20 cellular contexts compared by ENCODE assay signal in the genomic region with DNA sequence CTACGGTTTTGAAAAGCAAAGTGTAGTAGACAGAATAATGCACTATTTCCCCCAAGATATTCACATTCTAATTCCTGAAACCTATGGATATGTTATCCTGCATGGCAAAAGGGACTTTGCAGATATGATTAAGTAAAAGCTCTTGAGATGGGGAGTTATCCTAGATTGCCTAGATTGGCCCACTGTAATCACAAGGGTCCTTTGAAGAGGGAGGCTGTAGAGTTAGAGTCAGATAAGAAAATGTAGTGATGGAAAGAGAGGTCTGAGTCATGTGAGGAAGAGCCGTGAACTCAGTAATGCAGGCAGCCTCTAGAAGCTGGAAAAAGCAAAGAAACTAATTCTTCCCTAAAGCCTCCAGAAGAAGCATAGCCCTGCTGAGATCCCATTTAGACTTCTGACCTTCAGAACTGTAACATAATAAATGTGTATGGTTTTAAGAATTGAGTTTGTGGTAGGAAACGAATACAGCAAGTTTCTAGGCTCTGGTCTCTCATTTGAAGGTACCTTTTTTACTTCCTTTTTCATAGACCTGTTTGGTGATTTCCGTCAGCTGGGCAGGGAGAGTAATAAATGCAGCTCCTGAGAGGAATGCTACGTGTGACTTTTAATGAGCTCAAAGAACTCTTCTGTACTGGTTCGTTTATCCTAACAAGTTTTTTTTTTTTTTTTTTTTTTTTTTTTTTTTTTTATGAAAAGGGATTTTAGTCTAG. TPM values are rescaled to one million over a fixed set of nuclear protein-coding genes. Genes with fewer than 3 reads are reported as not detected.
DNase-seq lines count a peak whose midpoint lies in the region; ATAC-seq and TF ChIP-seq lines count a peak whose summit lies in the region.
"Had no signal": no experiment of that assay in that cellular context is flagged by ENCODE, and none has a peak within 500 bp of the region (broad histone marks: within the 10 kb centered on the region; RNA-seq: fewer than 3 reads in every experiment).

No MANE protein-coding gene starts in this region.

- no peaks in the 10 kb centered on the region for H3K9me3 Mint-ChIP-seq in stimulated activated effector memory CD8-positive, alpha-beta T cell treated with anti-CD3 and anti-CD28 coated beads, Interleukin-12 subunit alpha, Interleukin-12 subunit beta, amount 100 ng/mL, for 72 hours
- H3K9me3 Mint-ChIP-seq in CD8-positive, alpha-beta memory T cell, result peaks cover 0 to 2% (median 0%) of the 10 kb centered on the region in 5 donors

- 49% methylated on average over 6 of the region's 6 CpGs for WGBS in esophagus muscularis mucosa

- TF ChIP-seq EP300 in esophagus muscularis mucosa (IDR thresholded peaks at IDR 0.05), result no peak

- intact Hi-C loops in esophagus muscularis mucosa (cut with DNase I), result no loop called here

- CTCF ChIA-PET in CD8-positive, alpha-beta memory T cell (lab: Charles Lee), result no interaction called here

- H3K4me3 ChIP-seq in CD8-positive, alpha-beta memory T cell (ENCODE audit: low read length), result no peak overlapping the region
- no peak overlapping the region for H3K4me3 ChIP-seq in esophagus muscularis mucosa
- H3K4me3 ChIP-seq: HAP-1, right lobe of liver had no signal

- DNase-seq in left kidney (ENCODE audit: low read depth, low spot score), result peak; percentile 7
- no peak for DNase-seq in stimulated activated effector memory CD8-positive, alpha-beta T cell treated with anti-CD3 and anti-CD28 coated beads, Interleukin-12 subunit alpha, Interleukin-12 subunit beta, amount 100 ng/mL, for 72 hours (ENCODE audit: low spot score in 2 of 2)
- no peak for DNase-seq in NCI-H774 (lab: John Stamatoyannopoulos, UW)
- no peak for DNase-seq in CD8-positive, alpha-beta memory T cell
- DNase-seq in esophagus muscularis mucosa (ENCODE audit: extremely low spot score), result no peak
- DNase-seq: activated CD4-positive, alpha-beta T cell treated with anti-CD3 and anti-CD28 coated beads for 1 hour; activated gamma-delta T cell; aorta; cerebellar nuclear complex; NCI-H1694; NCI-H446 treated with DMSO at 0.1 percent for 48 hours; occipital lobe; right lobe of liver; stimulated activated CD4-positive, alpha-beta T cell treated with anti-CD3 and anti-CD28 coated beads, Interleukin-1b, Interleukin-23, amount 100 ng/mL, for 48 hours had no signal

- H3K9me3 ChIP-seq in CD8-positive, alpha-beta memory T cell (ENCODE audit: low read length), result no peaks in the 10 kb centered on the region
- no peaks in the 10 kb centered on the region for H3K9me3 ChIP-seq in esophagus muscularis mucosa
- H3K9me3 ChIP-seq: HAP-1, right lobe of liver had no signal

- no peaks in the 10 kb centered on the region for H3K4me1 ChIP-seq in CD8-positive, alpha-beta memory T cell (ENCODE audit: insufficient read depth, low read length)
- H3K4me1 ChIP-seq in esophagus muscularis mucosa, result no peaks in the 10 kb centered on the region
- H3K4me1 ChIP-seq: HAP-1, right lobe of liver had no signal

- H3K27me3 ChIP-seq in CD8-positive, alpha-beta memory T cell (ENCODE audit: insufficient read depth, low read length, poor library complexity, severe bottlenecking), result no peaks in the 10 kb centered on the region
- peaks cover 0 to 9% (median 0%) of the 10 kb centered on the region in 4 donors for H3K27me3 ChIP-seq in esophagus muscularis mucosa
- H3K27me3 ChIP-seq: right lobe of liver had no signal

- no peak for TF ChIP-seq POLR2A in esophagus muscularis mucosa (IDR thresholded peaks at IDR 0.05; ENCODE audit: low read depth)

- no peak overlapping the region for H3K4me3 Mint-ChIP-seq in stimulated activated effector memory CD8-positive, alpha-beta T cell treated with anti-CD3 and anti-CD28 coated beads, Interleukin-12 subunit alpha, Interleukin-12 subunit beta, amount 100 ng/mL, for 72 hours
- H3K4me3 Mint-ChIP-seq in CD8-positive, alpha-beta memory T cell, result no peak overlapping the region

- TF ChIP-seq CTCF in esophagus muscularis mucosa (IDR thresholded peaks at IDR 0.05), result no peak

- ATAC-seq in GM18870 (IDR thresholded peaks at IDR 0.05; ENCODE audit: unreplicated experiment), result peak; percentile 40
- ATAC-seq in GM21786 (IDR thresholded peaks at IDR 0.05; ENCODE audit: unreplicated experiment), result peak; percentile 27
- peak; percentile 42 for ATAC-seq in HG03432 (IDR thresholded peaks at IDR 0.05; ENCODE audit: unreplicated experiment)
- no peak for ATAC-seq in stimulated activated effector memory CD8-positive, alpha-beta T cell treated with anti-CD3 and anti-CD28 coated beads, Interleukin-12 subunit alpha, Interleukin-12 subunit beta, amount 100 ng/mL, for 72 hours
- ATAC-seq: right lobe of liver had no signal

- no peak overlapping the region for H3K27ac ChIP-seq in CD8-positive, alpha-beta memory T cell (ENCODE audit: low read depth, low read length)
- no peak overlapping the region for H3K27ac ChIP-seq in esophagus muscularis mucosa (replicated peaks in 1 of 4)
- H3K27ac ChIP-seq: right lobe of liver had no signal

- POLR2A ChIA-PET in CD8-positive, alpha-beta memory T cell (lab: Charles Lee), result no interaction called here

- H3K27me3 Mint-ChIP-seq in CD8-positive, alpha-beta memory T cell, result peaks cover 7 to 46% of the 10 kb centered on the region in 2 donors

- no peaks in the 10 kb centered on the region for H3K36me3 ChIP-seq in CD8-positive, alpha-beta memory T cell (ENCODE audit: insufficient read depth, low read length)
- H3K36me3 ChIP-seq in esophagus muscularis mucosa, result no peaks in the 10 kb centered on the region
- H3K36me3 ChIP-seq: HAP-1, right lobe of liver had no signal

- no peaks in the 10 kb centered on the region for H3K4me1 Mint-ChIP-seq in stimulated activated effector memory CD8-positive, alpha-beta T cell treated with anti-CD3 and anti-CD28 coated beads, Interleukin-12 subunit alpha, Interleukin-12 subunit beta, amount 100 ng/mL, for 72 hours
- peaks cover 0 to 5% (median 4%) of the 10 kb centered on the region in 3 donors for H3K4me1 Mint-ChIP-seq in CD8-positive, alpha-beta memory T cell

- no peaks in the 10 kb centered on the region for H3K36me3 Mint-ChIP-seq in stimulated activated effector memory CD8-positive, alpha-beta T cell treated with anti-CD3 and anti-CD28 coated beads, Interleukin-12 subunit alpha, Interleukin-12 subunit beta, amount 100 ng/mL, for 72 hours
- H3K36me3 Mint-ChIP-seq in CD8-positive, alpha-beta memory T cell, result no peaks in the 10 kb centered on the region

- H3K27ac Mint-ChIP-seq in stimulated activated effector memory CD8-positive, alpha-beta T cell treated with anti-CD3 and anti-CD28 coated beads, Interleukin-12 subunit alpha, Interleukin-12 subunit beta, amount 100 ng/mL, for 72 hours, result no peak overlapping the region
- peak overlapping the region in 2 of 8 donors; percentile 16 to 68 for H3K27ac Mint-ChIP-seq in CD8-positive, alpha-beta memory T cell

RNA-seq across cellular contexts. Expression of a gene that starts 41.9 kb away (rescaled TPM):
- not detected for total RNA-seq in CD8-positive, alpha-beta memory T cell
- polyA plus RNA-seq in CD8-positive, alpha-beta memory T cell, result not detected
- not detected for total RNA-seq in esophagus muscularis mucosa
- total RNA-seq: aorta, right lobe of liver, SK-MEL-5, subcutaneous adipose tissue had no signal
- polyA plus RNA-seq: aorta had no signal
